ENCODE assay signal across 9 cellular contexts in the genomic region with DNA sequence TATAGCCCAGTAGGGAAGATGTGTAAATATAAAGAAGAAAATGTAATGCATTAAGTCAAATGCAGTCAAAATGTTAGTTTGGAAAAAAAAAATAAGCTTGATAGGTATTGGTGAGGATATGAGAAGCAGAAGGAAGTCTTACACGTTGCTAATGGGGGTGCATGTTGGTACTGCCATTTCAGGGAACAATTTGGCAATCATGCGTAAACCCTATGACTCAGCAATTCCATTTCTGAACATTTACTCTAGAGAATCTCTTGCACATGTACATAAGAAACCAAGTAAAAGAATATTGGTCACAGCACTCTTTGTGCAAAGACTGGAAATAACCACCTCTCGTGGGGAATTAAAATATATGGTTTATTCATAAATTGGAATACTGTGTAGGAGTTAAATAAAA. TPM values are rescaled to one million over a fixed set of nuclear protein-coding genes. Genes with fewer than 3 reads are reported as not detected.
DNase-seq lines count a peak whose midpoint lies in the region; ATAC-seq and TF ChIP-seq lines count a peak whose summit lies in the region.
"Had no signal": no experiment of that assay in that cellular context is flagged by ENCODE, and none has a peak within 500 bp of the region (broad histone marks: within the 10 kb centered on the region; RNA-seq: fewer than 3 reads in every experiment).

No MANE protein-coding gene starts in this region.

- POLR2A ChIA-PET in HCT116 (lab: Charles Lee): interaction anchor here (0.7 to 2.4 kb wide), 4 partner anchors 10 to 286 kb away, joined by 3 to 10 read pairs (median 3); no protein-coding TSS in a partner anchor

- RAD21 ChIA-PET in HCT116 (lab: Charles Lee; ENCODE audit: low non-redundant PET in 1 of 2, low total read pairs in 2 of 2, uncharacterized antibody in 2 of 2, unreplicated experiment in 2 of 2): interaction anchor here in 1 of 2 experiments (0.7 to 1.0 kb wide), 2 partner anchors 15 to 285 kb away, joined by 3 read pairs; no protein-coding TSS in a partner anchor

- peak overlapping the region; percentile 98 for H3K27ac Mint-ChIP-seq in stimulated activated memory B cell treated with anti-CD40 and anti-IgM and Interleukin-4, amounts not matched to agents 10 μg/mL and 1 μg/mL and 100 μg/mL, for 72 hours
- H3K27ac Mint-ChIP-seq in mesothelial cell of epicardium: no peak overlapping the region
- H3K27ac Mint-ChIP-seq: naive B cell had no signal

- no peak for TF ChIP-seq RAD21 in HCT116 (IDR thresholded peaks at IDR 0.05; ENCODE audit: low read depth)

- H3K36me3 ChIP-seq in HCT116 (ENCODE audit: control insufficient read depth in 1 of 2, insufficient read depth in 2 of 2, low read length in 2 of 2): no peaks in the 10 kb centered on the region
- H3K36me3 ChIP-seq in esophagus squamous epithelium: no peaks in the 10 kb centered on the region

- H4K20me1 ChIP-seq in HCT116 (ENCODE audit: insufficient read depth): no peaks in the 10 kb centered on the region

- no peak for TF ChIP-seq CTCF in GM12864 (IDR thresholded peaks at IDR 0.05; ENCODE audit: low read depth, low read length, missing control alignments)
- TF ChIP-seq CTCF in HCT116 (IDR thresholded peaks at IDR 0.05 in 2 of 3, conservative IDR thresholded peaks at IDR 0.05 in 1 of 3; ENCODE audit: borderline replicate concordance in 1 of 3, insufficient read depth in 1 of 3, low read depth in 2 of 3, low read length in 2 of 3): no peak
- no peak for TF ChIP-seq CTCF in esophagus squamous epithelium (IDR thresholded peaks at IDR 0.05)
- TF ChIP-seq CTCF in mesothelial cell of epicardium (IDR thresholded peaks at IDR 0.05; ENCODE audit: unreplicated experiment): no peak

- H3K4me1 Mint-ChIP-seq in stimulated activated memory B cell treated with anti-CD40 and anti-IgM and Interleukin-4, amounts not matched to agents 10 μg/mL and 1 μg/mL and 100 μg/mL, for 72 hours: peaks cover 67% of the 10 kb centered on the region
- H3K4me1 Mint-ChIP-seq in mesothelial cell of epicardium: peaks cover 3% of the 10 kb centered on the region

- H3K4me3 ChIP-seq in GM12864 (ENCODE audit: low read depth, low read length) (no peak overlapping the region), HCT116 (replicated peaks in 1 of 2; ENCODE audit: low read depth in 1 of 2, low read length in 2 of 2) (peak overlapping the region in 1 of 2 experiments; percentile 23; a peak in 2 of 4 replicates), esophagus squamous epithelium (no peak overlapping the region)

- H3K79me2 ChIP-seq in HCT116 (ENCODE audit: insufficient read depth, low read length): no peaks in the 10 kb centered on the region

- H3K27me3 Mint-ChIP-seq in stimulated activated memory B cell treated with anti-CD40 and anti-IgM and Interleukin-4, amounts not matched to agents 10 μg/mL and 1 μg/mL and 100 μg/mL, for 72 hours: no peaks in the 10 kb centered on the region
- H3K27me3 Mint-ChIP-seq in mesothelial cell of epicardium (ENCODE audit: low read depth): no peaks in the 10 kb centered on the region

- peak overlapping the region; percentile 64 for H3K27ac ChIP-seq in HCT116 (ENCODE audit: low read depth, low read length)
- H3K27ac ChIP-seq in esophagus squamous epithelium: peak overlapping the region; percentile 65 to 81 (median 80)

- H3K4me1 ChIP-seq in HCT116 (ENCODE audit: control insufficient read depth in 1 of 2, insufficient read depth in 2 of 2, low read length in 2 of 2): peaks cover 27 to 42% of the 10 kb centered on the region in 2 experiments
- peaks cover 30 to 59% (median 35%) of the 10 kb centered on the region in 3 donors for H3K4me1 ChIP-seq in esophagus squamous epithelium

- no peaks in the 10 kb centered on the region for H3K9me3 Mint-ChIP-seq in stimulated activated memory B cell treated with anti-CD40 and anti-IgM and Interleukin-4, amounts not matched to agents 10 μg/mL and 1 μg/mL and 100 μg/mL, for 72 hours
- H3K9me3 Mint-ChIP-seq in mesothelial cell of epicardium: no peaks in the 10 kb centered on the region
- H3K9me3 Mint-ChIP-seq: naive B cell had no signal

- no peaks in the 10 kb centered on the region for H3K9me2 ChIP-seq in HCT116 (ENCODE audit: insufficient read depth)

- no peaks in the 10 kb centered on the region for H3K27me3 ChIP-seq in HCT116 (ENCODE audit: insufficient read depth, low read length)
- no peaks in the 10 kb centered on the region for H3K27me3 ChIP-seq in esophagus squamous epithelium

- peak overlapping the region; percentile 41; the same call in 1 of the 2 replicates for H3K9ac ChIP-seq in HCT116 (ENCODE audit: low read length)

- CTCF ChIA-PET in HCT116 (lab: Charles Lee): interaction anchor here (0.6 to 4.1 kb wide), 16 partner anchors 9 to 286 kb away, joined by 3 to 33 read pairs (median 5); no protein-coding TSS in a partner anchor

- 4 to 13% methylated on average over 3 of the region's 3 CpGs for WGBS in esophagus squamous epithelium, 2 donors

- peak; percentile 68 for DNase-seq in GM12864 (ENCODE audit: low read depth)
- DNase-seq in HCT116 (ENCODE audit: low read depth, low spot score): peak; percentile 36
- DNase-seq in RPMI7951 (ENCODE audit: low read depth): peak; percentile 92
- no peak for DNase-seq in esophagus squamous epithelium (lab: John Stamatoyannopoulos, UW)
- DNase-seq in NCI-H2196 treated with DMSO at 0.1 percent for 48 hours (lab: John Stamatoyannopoulos, UW; ENCODE audit: unreplicated experiment): no peak
- no peak for DNase-seq in NCI-H1048 (lab: John Stamatoyannopoulos, UW)
- no peak for DNase-seq in mesothelial cell of epicardium (ENCODE audit: low spot score in 2 of 2, unreplicated experiment in 2 of 2)
- DNase-seq: naive B cell had no signal

- TSS peak; percentile 98 for BruUV-seq in HCT116 (replicated peaks; lab: Mats Ljungman, UMichigan)

- TF ChIP-seq POLR2A in HCT116 (IDR thresholded peaks at IDR 0.05; ENCODE audit: borderline replicate concordance, extremely low read depth, insufficient read depth, insufficient read length) (no peak), esophagus squamous epithelium (IDR thresholded peaks at IDR 0.05) (no peak)

- H2AFZ ChIP-seq in HCT116 (ENCODE audit: low read depth, low read length, poor library complexity, severe bottlenecking): no peak overlapping the region

- ATAC-seq in HCT116: peak; percentile 36
- peak; percentile 57 for ATAC-seq in stimulated activated memory B cell treated with anti-CD40 and anti-IgM and Interleukin-4, amounts not matched to agents 10 μg/mL and 1 μg/mL and 100 μg/mL, for 72 hours

- H3K4me3 Mint-ChIP-seq in stimulated activated memory B cell treated with anti-CD40 and anti-IgM and Interleukin-4, amounts not matched to agents 10 μg/mL and 1 μg/mL and 100 μg/mL, for 72 hours: peak overlapping the region; percentile 33
- H3K4me3 Mint-ChIP-seq in mesothelial cell of epicardium: no peak overlapping the region
- H3K4me3 Mint-ChIP-seq: naive B cell had no signal

- intact Hi-C loops in HCT116 (cut with micrococcal nuclease): loop anchor here (1.0 to 5.0 kb wide), 3 partner anchors 55 to 288 kb away; a partner anchor contains a TSS
- intact Hi-C loops in esophagus squamous epithelium (cut with DNase I): no loop called here

- H3K36me3 Mint-ChIP-seq in stimulated activated memory B cell treated with anti-CD40 and anti-IgM and Interleukin-4, amounts not matched to agents 10 μg/mL and 1 μg/mL and 100 μg/mL, for 72 hours: no peaks in the 10 kb centered on the region
- H3K36me3 Mint-ChIP-seq in mesothelial cell of epicardium: no peaks in the 10 kb centered on the region
- H3K36me3 Mint-ChIP-seq: naive B cell had no signal

- H3K9me3 ChIP-seq in HCT116 (ENCODE audit: control insufficient read depth in 1 of 2, insufficient read depth in 1 of 2, low read depth in 1 of 2, low read length in 2 of 2): no peaks in the 10 kb centered on the region
- no peaks in the 10 kb centered on the region for H3K9me3 ChIP-seq in esophagus squamous epithelium

- H3K4me2 ChIP-seq in HCT116 (ENCODE audit: low read length): peak overlapping the region; percentile 62

TF ChIP-seq in HCT116, 20 proteins besides CTCF, POLR2A, EP300 and RAD21 (continues in another document):
- peak; percentile 65 for TF ChIP-seq FOSL1 (IDR thresholded peaks at IDR 0.05; ENCODE audit: low read depth)
- peak; percentile 62; the same call in 1 of the 2 replicates for TF ChIP-seq JUND (IDR thresholded peaks at IDR 0.05)
- no peak for TF ChIP-seq ELF1 (IDR thresholded peaks at IDR 0.05; ENCODE audit: borderline replicate concordance, low read depth)
- TF ChIP-seq, protein P1, sequence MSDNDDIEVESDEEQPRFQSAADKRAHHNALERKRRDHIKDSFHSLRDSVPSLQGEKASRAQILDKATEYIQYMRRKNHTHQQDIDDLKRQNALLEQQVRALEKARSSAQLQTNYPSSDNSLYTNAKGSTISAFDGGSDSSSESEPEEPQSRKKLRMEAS (IDR thresholded peaks at IDR 0.05): no peak
- TF ChIP-seq POLR2AphosphoS5 (IDR thresholded peaks at IDR 0.05; ENCODE audit: low read depth, low read length): no peak
- TF ChIP-seq, protein P2, sequence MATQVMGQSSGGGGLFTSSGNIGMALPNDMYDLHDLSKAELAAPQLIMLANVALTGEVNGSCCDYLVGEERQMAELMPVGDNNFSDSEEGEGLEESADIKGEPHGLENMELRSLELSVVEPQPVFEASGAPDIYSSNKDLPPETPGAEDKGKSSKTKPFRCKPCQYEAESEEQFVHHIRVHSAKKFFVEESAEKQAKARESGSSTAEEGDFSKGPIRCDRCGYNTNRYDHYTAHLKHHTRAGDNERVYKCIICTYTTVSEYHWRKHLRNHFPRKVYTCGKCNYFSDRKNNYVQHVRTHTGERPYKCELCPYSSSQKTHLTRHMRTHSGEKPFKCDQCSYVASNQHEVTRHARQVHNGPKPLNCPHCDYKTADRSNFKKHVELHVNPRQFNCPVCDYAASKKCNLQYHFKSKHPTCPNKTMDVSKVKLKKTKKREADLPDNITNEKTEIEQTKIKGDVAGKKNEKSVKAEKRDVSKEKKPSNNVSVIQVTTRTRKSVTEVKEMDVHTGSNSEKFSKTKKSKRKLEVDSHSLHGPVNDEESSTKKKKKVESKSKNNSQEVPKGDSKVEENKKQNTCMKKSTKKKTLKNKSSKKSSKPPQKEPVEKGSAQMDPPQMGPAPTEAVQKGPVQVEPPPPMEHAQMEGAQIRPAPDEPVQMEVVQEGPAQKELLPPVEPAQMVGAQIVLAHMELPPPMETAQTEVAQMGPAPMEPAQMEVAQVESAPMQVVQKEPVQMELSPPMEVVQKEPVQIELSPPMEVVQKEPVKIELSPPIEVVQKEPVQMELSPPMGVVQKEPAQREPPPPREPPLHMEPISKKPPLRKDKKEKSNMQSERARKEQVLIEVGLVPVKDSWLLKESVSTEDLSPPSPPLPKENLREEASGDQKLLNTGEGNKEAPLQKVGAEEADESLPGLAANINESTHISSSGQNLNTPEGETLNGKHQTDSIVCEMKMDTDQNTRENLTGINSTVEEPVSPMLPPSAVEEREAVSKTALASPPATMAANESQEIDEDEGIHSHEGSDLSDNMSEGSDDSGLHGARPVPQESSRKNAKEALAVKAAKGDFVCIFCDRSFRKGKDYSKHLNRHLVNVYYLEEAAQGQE (IDR thresholded peaks at IDR 0.05; ENCODE audit: low read depth): no peak

RNA-seq across cellular contexts. Expression of a gene that starts 35.5 kb away (rescaled TPM):
- total RNA-seq in HCT116 (2021; ENCODE audit: unreplicated experiment) (not detected), esophagus squamous epithelium (1 to 10 TPM in 3 of 4 donors, under 1 TPM in 1; 0.23 to 8.6 (median 4.0) TPM), mesothelial cell of epicardium (0.16 to 0.45 TPM (median 0.18 TPM) in 3 replicates)
- 0.04 and 0.09 TPM in 2 replicates for polyA plus RNA-seq in HCT116 (2012)
- 0.10 TPM in 1 of 2 replicates, not detected in the other for total RNA-seq in RPMI7951 (2014; rRNA removed; shearing (Covaris generic))

Comparison
In these comparisons a context has a peak if more than half of its experiments do, and no peak if none do; other contexts are left out.
1. DNase-seq: peak in GM12864 (single experiment), HCT116 (single experiment) and RPMI7951 (single experiment); none in esophagus squamous epithelium (single experiment), NCI-H2196 treated with DMSO at 0.1 percent for 48 hours (single experiment), NCI-H1048 (single experiment) and mesothelial cell of epicardium (0 of 2).